In the genomic region with DNA sequence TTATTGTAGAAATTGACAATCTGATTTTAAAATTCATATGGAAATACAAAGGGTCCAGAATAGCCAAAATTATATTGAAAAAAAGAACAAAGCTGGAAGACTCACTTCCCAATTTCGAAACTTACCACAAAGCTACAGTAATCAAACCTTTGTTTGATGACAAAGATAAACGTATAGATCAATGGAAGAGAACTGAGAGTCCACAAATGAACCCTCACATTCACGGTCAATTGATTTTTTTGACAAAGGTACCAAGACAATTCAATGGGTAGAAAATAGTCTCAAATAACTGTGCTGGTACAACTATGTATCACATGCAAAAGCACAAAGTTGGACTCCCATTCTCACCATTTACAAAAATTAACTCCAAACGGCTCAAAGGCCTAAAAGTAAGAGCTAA, we compare ENCODE assay signal across 31 cellular contexts. TPM values are rescaled to one million over a fixed set of nuclear protein-coding genes. Genes with fewer than 3 reads are reported as not detected.
"Had no signal": no experiment of that assay in that cellular context is flagged by ENCODE, and none has a peak within 500 bp of the region (broad histone marks: within the 10 kb centered on the region; RNA-seq: fewer than 3 reads in every experiment).

No MANE protein-coding gene starts in this region.

- DNase-seq: activated CD4-positive, alpha-beta T cell treated with anti-CD3 and anti-CD28 coated beads, Interleukin-2, amount 10 ng/mL, durations not matched to agents 24 days and 14 days; activated CD4-positive, alpha-beta T cell treated with anti-CD3 and anti-CD28 coated beads, Interleukin-2, amount 50 U/mL, for 4 hours; activated CD8-positive, alpha-beta T cell treated with anti-CD3 and anti-CD28 coated beads for 36 hours; activated effector memory CD4-positive, alpha-beta T cell treated with anti-CD3 and anti-CD28 coated beads, Interleukin-2, amount 50 U/mL, for 16 hours; activated naive CD4-positive, alpha-beta T cell; activated naive CD4-positive, alpha-beta T cell treated with anti-CD3 and anti-CD28 coated beads, Interleukin-2, amount 50 U/mL, for 16 hours; activated naive CD8-positive, alpha-beta T cell treated with anti-CD3 and anti-CD28 coated beads for 36 hours; activated T-cell treated with anti-CD3 and anti-CD28 coated beads, Interleukin-2, amount 50 U/mL, for 1 hour; activated T-cell treated with anti-CD3 and anti-CD28 coated beads, Interleukin-2, amount 50 U/mL, for 72 hours; amniotic stem cell; aorta; brain microvascular endothelial cell; Kasumi-1; KG1; MG63; NCI-H1048; NCI-H1105 treated with DMSO at 0.1 percent for 48 hours; NCI-H1436; NCI-H1694; NCI-H1930; NCI-H2081 treated with DMSO at 0.1 percent for 48 hours; NCI-H226; NCI-H524 treated with DMSO at 0.1 percent for 48 hours; Right ventricle myocardium superior; SW 1271; T1000 had no signal

- H3K27ac ChIP-seq: brain microvascular endothelial cell, cardiac muscle cell had no signal

- H3K36me3 ChIP-seq: brain microvascular endothelial cell, cardiac muscle cell, MG63 had no signal

- H3K4me3 ChIP-seq: cardiac muscle cell, MG63 had no signal

- H3K27me3 ChIP-seq: brain microvascular endothelial cell, cardiac muscle cell, MG63 had no signal

- ATAC-seq: activated CD8-positive, alpha-beta T cell treated with anti-CD3 and anti-CD28 coated beads for 36 hours; activated T-cell treated with anti-CD3 and anti-CD28 coated beads, Interleukin-2, amount 50 U/mL, for 72 hours; activated T-helper 17 cell treated with anti-CD3 and anti-CD28 coated beads, Interleukin-2, amount 50 U/mL, for 72 hours had no signal

RNA-seq across cellular contexts. Expression of gene KPNA7, which starts 8.7 kb away (rescaled TPM):
- total RNA-seq: activated CD4-positive, alpha-beta T cell treated with anti-CD3 and anti-CD28 coated beads, Interleukin-2, amount 10 ng/mL, durations not matched to agents 24 days and 14 days; activated CD8-positive, alpha-beta memory T cell treated with anti-CD3 and anti-CD28 coated beads for 36 hours; activated naive CD8-positive, alpha-beta T cell treated with anti-CD3 and anti-CD28 coated beads for 36 hours; activated T-helper 17 cell treated with anti-CD3 and anti-CD28 coated beads, Interleukin-2, amount 50 U/mL, for 72 hours; aorta; cardiac muscle cell; Right ventricle myocardium superior; T-helper 1 cell treated with Interleukin-12 subunit alpha and Interleukin-12 subunit beta and Interleukin-4 antibody, amounts not matched to agents 30 ng/mL and 1 ng/mL, for 36 hours; T-helper 2 cell treated with Interferon-gamma antibody and Interleukin-4, amounts not matched to agents 100 ng/mL and 5 ng/mL, for 36 hours had no signal
- polyA plus RNA-seq: aorta, cardiac muscle cell had no signal
